In the genomic region with DNA sequence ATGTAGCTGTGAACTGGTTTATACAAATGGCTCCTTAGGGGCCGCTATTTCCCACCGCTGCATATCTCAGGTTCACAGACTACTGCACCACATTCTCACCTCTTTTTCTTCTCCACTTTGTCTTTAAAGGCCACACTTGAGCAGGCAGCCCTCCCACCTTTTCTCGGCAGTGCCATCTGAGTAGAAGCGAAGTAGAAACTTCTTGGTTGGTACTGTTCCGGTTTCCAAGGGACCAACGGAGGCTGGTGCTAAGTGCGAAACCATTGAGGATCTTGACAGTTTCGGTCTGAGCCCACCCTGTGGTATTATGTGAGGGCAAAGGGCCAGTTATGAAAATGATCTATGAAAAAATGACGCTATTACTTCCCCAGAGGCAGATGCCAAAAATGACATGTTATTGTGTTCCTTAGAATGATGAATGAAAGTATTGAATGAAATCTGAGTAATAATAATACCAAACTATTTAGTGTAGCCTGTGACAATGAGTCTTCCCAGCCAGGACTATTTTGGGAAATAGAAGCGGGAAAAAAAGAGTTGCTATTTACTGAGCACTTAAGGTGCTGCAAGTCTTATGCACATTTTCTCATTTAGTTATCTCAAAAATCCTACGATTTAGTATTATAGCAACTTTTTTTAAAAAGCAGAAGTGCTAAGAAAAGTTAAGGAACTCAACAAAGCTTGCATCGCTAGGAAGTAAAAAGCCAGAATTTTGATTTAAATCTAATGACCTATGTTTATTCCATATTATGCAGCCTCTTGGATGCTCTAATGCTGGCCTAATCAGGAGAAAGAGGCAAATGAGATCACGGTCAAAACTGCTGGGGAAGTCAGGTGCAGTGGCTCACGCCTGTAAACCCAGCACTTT, we compare ENCODE assay signal across 11 cellular contexts. TPM values are rescaled to one million over a fixed set of nuclear protein-coding genes. Genes with fewer than 3 reads are reported as not detected.
A peak's percentile ranks its signal among the peaks of the same experiment; 100 is the strongest.
DNase-seq lines count a peak whose midpoint lies in the region; ATAC-seq and TF ChIP-seq lines count a peak whose summit lies in the region.
"Had no signal": no experiment of that assay in that cellular context is flagged by ENCODE, and none has a peak within 500 bp of the region (broad histone marks: within the 10 kb centered on the region; RNA-seq: fewer than 3 reads in every experiment).

No MANE protein-coding gene starts in this region.

- peak overlapping the region; percentile 77 to 98 (median 92) for H3K4me2 ChIP-seq in BLaER1 treated with 17β-estradiol and CSF1 and Interleukin-3, amounts not matched to agents 10 nM and 100 nM

- peaks cover 57 to 96% (median 91%) of the 10 kb centered on the region in 10 experiments for H3K4me1 ChIP-seq in BLaER1 treated with 17β-estradiol and CSF1 and Interleukin-3, amounts not matched to agents 10 nM and 100 nM

- H3K27ac ChIP-seq in BLaER1 treated with 17β-estradiol and CSF1 and Interleukin-3, amounts not matched to agents 10 nM and 100 nM = peak overlapping the region in 10 of 11 experiments; percentile 37 to 95 (median 90); a peak in 21 of 22 replicates
- no peak overlapping the region for H3K27ac ChIP-seq in coronary artery
- H3K27ac ChIP-seq: C4-2B had no signal

- TF ChIP-seq CTCF in coronary artery (IDR thresholded peaks at IDR 0.05) = no peak

- ATAC-seq in GM19324 (IDR thresholded peaks at IDR 0.05; ENCODE audit: low FRiP score, unreplicated experiment) = peak; percentile 34
- ATAC-seq in HG03196 (IDR thresholded peaks at IDR 0.05; ENCODE audit: unreplicated experiment) = peak; percentile 43

- peaks cover 4 to 16% (median 10%) of the 10 kb centered on the region in 11 experiments; a peak in 17 of 22 replicates for H3K9me3 ChIP-seq in BLaER1 treated with 17β-estradiol and CSF1 and Interleukin-3, amounts not matched to agents 10 nM and 100 nM (replicated peaks in 1 of 11)

- peak overlapping the region; percentile 10 to 83 (median 78); a peak in 18 of 22 replicates for H3K9ac ChIP-seq in BLaER1 treated with 17β-estradiol and CSF1 and Interleukin-3, amounts not matched to agents 10 nM and 100 nM

- no peaks in the 10 kb centered on the region for H3K27me3 ChIP-seq in BLaER1 treated with 17β-estradiol and CSF1 and Interleukin-3, amounts not matched to agents 10 nM and 100 nM

- no peaks in the 10 kb centered on the region for H4K20me1 ChIP-seq in BLaER1 treated with 17β-estradiol and CSF1 and Interleukin-3, amounts not matched to agents 10 nM and 100 nM

- peak overlapping the region in 6 of 10 experiments; percentile 0 to 15 (median 6); a peak in 3 of 20 replicates for H3K4me3 ChIP-seq in BLaER1 treated with 17β-estradiol and CSF1 and Interleukin-3, amounts not matched to agents 10 nM and 100 nM
- H3K4me3 ChIP-seq in coronary artery = no peak overlapping the region

- peak; percentile 26 for DNase-seq in activated effector memory CD4-positive, alpha-beta T cell treated with Interleukin-2 at 50 U/mL for 16 hours
- no peak for DNase-seq in NCI-H128 (lab: John Stamatoyannopoulos, UW; ENCODE audit: unreplicated experiment)
- DNase-seq in A172 (ENCODE audit: low spot score) = no peak
- no peak for DNase-seq in NCI-H2107 (lab: John Stamatoyannopoulos, UW)
- no peak for DNase-seq in coronary artery (ENCODE audit: low spot score)
- DNase-seq: NCI-H187 treated with DMSO at 0.1 percent for 48 hours had no signal

- H3K36me3 ChIP-seq in BLaER1 treated with 17β-estradiol and CSF1 and Interleukin-3, amounts not matched to agents 10 nM and 100 nM = no peaks in the 10 kb centered on the region; a peak in 1 of 22 replicates

RNA-seq across cellular contexts. Expression of a gene that starts 29.6 kb away (rescaled TPM):
- 1.4 TPM in 1 of 2 replicates, not detected in the other for total RNA-seq in A172 (2014; rRNA removed; shearing (Covaris generic))
- total RNA-seq: kidney epithelial cell had no signal

Comparison
In these comparisons a context has a peak if more than half of its experiments do, and no peak if none do; other contexts are left out.
1. H3K27ac ChIP-seq: peak in BLaER1 treated with 17β-estradiol and CSF1 and Interleukin-3, amounts not matched to agents 10 nM and 100 nM (10 of 11); none in coronary artery (0 of 2).